22 cellular contexts compared by ENCODE assay signal in the genomic region with DNA sequence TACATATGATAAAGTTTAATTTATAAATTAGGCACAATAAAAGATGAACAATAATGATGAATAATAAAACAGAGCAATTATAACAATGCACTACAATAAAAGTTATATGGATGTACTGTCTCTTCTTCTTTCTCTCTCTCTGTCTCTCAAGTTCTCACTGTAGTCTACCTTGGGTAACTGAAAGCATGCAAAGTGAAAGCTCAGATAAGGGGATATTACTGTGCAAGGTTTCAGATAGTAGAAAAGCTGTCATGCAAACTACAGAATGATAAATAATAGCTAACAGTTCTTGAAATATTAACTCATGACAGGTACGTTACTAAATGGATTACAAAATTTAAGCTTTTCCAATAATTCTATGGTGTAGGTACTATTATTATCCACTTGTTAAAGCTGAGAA.
DNase-seq lines count a peak whose midpoint lies in the region; ATAC-seq and TF ChIP-seq lines count a peak whose summit lies in the region.
"Had no signal": no experiment of that assay in that cellular context is flagged by ENCODE, and none has a peak within 500 bp of the region (broad histone marks: within the 10 kb centered on the region; RNA-seq: fewer than 3 reads in every experiment).

No MANE protein-coding gene starts in this region.

- no peaks in the 10 kb centered on the region for H3K79me2 ChIP-seq in MM.1S (ENCODE audit: low read length)

- no peaks in the 10 kb centered on the region for H3K9me3 ChIP-seq in MM.1S (replicated peaks; ENCODE audit: insufficient read depth, low read length)
- H3K9me3 ChIP-seq in naive thymus-derived CD4-positive, alpha-beta T cell (ENCODE audit: control insufficient read depth in 2 of 3, low read length in 3 of 3) = peaks cover 0 to 11% (median 0%) of the 10 kb centered on the region in 3 experiments

- ATAC-seq in GM18909 (IDR thresholded peaks at IDR 0.05; ENCODE audit: poor library complexity, unreplicated experiment) (peak; percentile 93), GM21576 (IDR thresholded peaks at IDR 0.05; ENCODE audit: unreplicated experiment) (peak; percentile 79), HG03045 (IDR thresholded peaks at IDR 0.05; ENCODE audit: unreplicated experiment) (peak; percentile 66), foreskin keratinocyte (no peak)
- ATAC-seq in naive thymus-derived CD4-positive, alpha-beta T cell = no peak
- ATAC-seq: activated naive CD8-positive, alpha-beta T cell treated with anti-CD3 and anti-CD28 coated beads, Interleukin-2, amount 50 U/mL, for 24 hours; activated T-cell treated with anti-CD3 and anti-CD28 coated beads, Interleukin-2, amount 50 U/mL, for 4 hours; HCT116; left lobe of liver; PC-3; stimulated activated naive CD8-positive, alpha-beta T cell treated with anti-CD3 and anti-CD28 coated beads, Interleukin-15, Interleukin-2, amounts not matched to agents 100 U/mL and 50 U/mL, for 24 hours; upper lobe of right lung had no signal

- H3K36me3 Mint-ChIP-seq in naive thymus-derived CD4-positive, alpha-beta T cell = peaks cover 0 to 31% (median 0%) of the 10 kb centered on the region in 5 donors

- no peak overlapping the region for H3K27ac ChIP-seq in MM.1S (ENCODE audit: low read length)
- no peak overlapping the region for H3K27ac ChIP-seq in naive thymus-derived CD4-positive, alpha-beta T cell (ENCODE audit: low read depth, low read length)
- no peak overlapping the region for H3K27ac ChIP-seq in foreskin keratinocyte
- H3K27ac ChIP-seq: cardiac muscle cell, SK-N-MC, upper lobe of right lung had no signal

- peaks cover 15% of the 10 kb centered on the region for H3K4me1 ChIP-seq in MM.1S (ENCODE audit: low read length)
- peaks cover 0 to 3% of the 10 kb centered on the region in 2 donors for H3K4me1 ChIP-seq in naive thymus-derived CD4-positive, alpha-beta T cell (ENCODE audit: control insufficient read depth in 2 of 2, insufficient read depth in 2 of 2, low read length in 2 of 2)
- peaks cover 30% of the 10 kb centered on the region for H3K4me1 ChIP-seq in foreskin keratinocyte
- H3K4me1 ChIP-seq: upper lobe of right lung had no signal

- no peaks in the 10 kb centered on the region for H3K27me3 Mint-ChIP-seq in naive thymus-derived CD4-positive, alpha-beta T cell
- H3K27me3 Mint-ChIP-seq: activated naive CD8-positive, alpha-beta T cell treated with anti-CD3 and anti-CD28 coated beads, Interleukin-2, amount 50 U/mL, for 24 hours had no signal

- H3K4me1 Mint-ChIP-seq in naive thymus-derived CD4-positive, alpha-beta T cell = peaks cover 0 to 13% (median 7%) of the 10 kb centered on the region in 7 donors
- H3K4me1 Mint-ChIP-seq: activated naive CD8-positive, alpha-beta T cell treated with anti-CD3 and anti-CD28 coated beads, Interleukin-2, amount 50 U/mL, for 24 hours had no signal

- no peaks in the 10 kb centered on the region for H4K20me1 ChIP-seq in MM.1S (ENCODE audit: insufficient read depth, low read length)

- no peak overlapping the region for H3K4me3 ChIP-seq in MM.1S (ENCODE audit: low read length)
- no peak overlapping the region for H3K4me3 ChIP-seq in naive thymus-derived CD4-positive, alpha-beta T cell (ENCODE audit: low read length)
- H3K4me3 ChIP-seq: cardiac muscle cell, SK-N-MC, upper lobe of right lung had no signal

- H3K9me3 Mint-ChIP-seq in naive thymus-derived CD4-positive, alpha-beta T cell = peaks cover 3 to 32% (median 12%) of the 10 kb centered on the region in 11 donors

- H3K27ac Mint-ChIP-seq in naive thymus-derived CD4-positive, alpha-beta T cell = no peak overlapping the region
- H3K27ac Mint-ChIP-seq: activated CD4-positive, alpha-beta T cell treated with anti-CD3 and anti-CD28 coated beads, Interleukin-2, amount 10 ng/mL, durations not matched to agents 24 days and 14 days; activated naive CD8-positive, alpha-beta T cell treated with anti-CD3 and anti-CD28 coated beads, Interleukin-2, amount 50 U/mL, for 24 hours had no signal

- no peaks in the 10 kb centered on the region for H3K36me3 ChIP-seq in MM.1S (replicated peaks; ENCODE audit: insufficient read depth, low read length)
- H3K36me3 ChIP-seq in naive thymus-derived CD4-positive, alpha-beta T cell (ENCODE audit: control insufficient read depth in 2 of 3, insufficient read depth in 3 of 3, low read length in 3 of 3) = no peaks in the 10 kb centered on the region
- H3K36me3 ChIP-seq: cardiac muscle cell, upper lobe of right lung had no signal

- H3K9me2 ChIP-seq in MM.1S (replicated peaks; ENCODE audit: insufficient read depth, low read length) = no peaks in the 10 kb centered on the region

- peak; percentile 60 for DNase-seq in MM.1S
- no peak for DNase-seq in retina
- DNase-seq in mucosa of gallbladder (ENCODE audit: low spot score) = no peak
- DNase-seq in naive thymus-derived CD4-positive, alpha-beta T cell = no peak
- no peak for DNase-seq in foreskin keratinocyte
- DNase-seq: activated CD4-positive, alpha-beta T cell treated with anti-CD3 and anti-CD28 coated beads, Interleukin-2, amount 10 ng/mL, durations not matched to agents 24 days and 14 days; activated naive CD8-positive, alpha-beta T cell treated with anti-CD3 and anti-CD28 coated beads, Interleukin-2, amount 50 U/mL, for 24 hours; activated T-cell treated with anti-CD3 and anti-CD28 coated beads, Interleukin-2, amount 50 U/mL, for 4 hours; effector CD8-positive, alpha-beta T cell; Karpas-422; NCI-H446; PC-3; posterior cingulate gyrus; stimulated activated naive CD8-positive, alpha-beta T cell treated with anti-CD3 and anti-CD28 coated beads, Interleukin-15, Interleukin-2, amounts not matched to agents 100 U/mL and 50 U/mL, for 24 hours; upper lobe of right lung had no signal

- H2AFZ ChIP-seq in MM.1S (ENCODE audit: low read length) = no peak overlapping the region

- no peak overlapping the region for H3K4me3 Mint-ChIP-seq in naive thymus-derived CD4-positive, alpha-beta T cell
- H3K4me3 Mint-ChIP-seq: activated CD4-positive, alpha-beta T cell treated with anti-CD3 and anti-CD28 coated beads, Interleukin-2, amount 10 ng/mL, durations not matched to agents 24 days and 14 days; activated naive CD8-positive, alpha-beta T cell treated with anti-CD3 and anti-CD28 coated beads, Interleukin-2, amount 50 U/mL, for 24 hours; activated T-cell treated with anti-CD3 and anti-CD28 coated beads, Interleukin-2, amount 50 U/mL, for 4 hours had no signal

- POLR2A ChIA-PET in naive thymus-derived CD4-positive, alpha-beta T cell (lab: Charles Lee) = no interaction called here

- CTCF ChIA-PET in naive thymus-derived CD4-positive, alpha-beta T cell (lab: Charles Lee) = interaction anchor here (0.7 kb wide), 1 partner anchor 431 kb away, joined by 3 read pairs; no protein-coding TSS in a partner anchor

- no peaks in the 10 kb centered on the region; the same call in 1 of the 2 replicates for H3F3A ChIP-seq in MM.1S (ENCODE audit: insufficient read depth, low read length)

- intact Hi-C loops in naive thymus-derived CD4-positive, alpha-beta T cell (cut with micrococcal nuclease) = no loop called here

- TF ChIP-seq CTCF in MM.1S (IDR thresholded peaks at IDR 0.05; ENCODE audit: low read length) (no peak), foreskin keratinocyte (conservative IDR thresholded peaks at IDR 0.05) (no peak)

- H3K4me2 ChIP-seq in MM.1S (ENCODE audit: low read depth, low read length) = peak overlapping the region; percentile 28; the same call in 1 of the 2 replicates

- H3K27me3 ChIP-seq in MM.1S (replicated peaks; ENCODE audit: insufficient read depth, low read length) (no peaks in the 10 kb centered on the region), foreskin keratinocyte (no peaks in the 10 kb centered on the region)
- no peaks in the 10 kb centered on the region for H3K27me3 ChIP-seq in naive thymus-derived CD4-positive, alpha-beta T cell (ENCODE audit: control insufficient read depth in 2 of 2, insufficient read depth in 2 of 2, low read length in 2 of 2)
- H3K27me3 ChIP-seq: cardiac muscle cell, upper lobe of right lung had no signal

- no peak overlapping the region for H3K9ac ChIP-seq in MM.1S (ENCODE audit: low read length)

Comparison
In these comparisons a context has a peak if more than half of its experiments do, and no peak if none do; other contexts are left out.
1. ATAC-seq: peak in GM18909 (single experiment), GM21576 (single experiment) and HG03045 (single experiment); none in naive thymus-derived CD4-positive, alpha-beta T cell (single experiment) and foreskin keratinocyte (single experiment).